Comparison of ENCODE assay signal across 8 cellular contexts in the genomic region with DNA sequence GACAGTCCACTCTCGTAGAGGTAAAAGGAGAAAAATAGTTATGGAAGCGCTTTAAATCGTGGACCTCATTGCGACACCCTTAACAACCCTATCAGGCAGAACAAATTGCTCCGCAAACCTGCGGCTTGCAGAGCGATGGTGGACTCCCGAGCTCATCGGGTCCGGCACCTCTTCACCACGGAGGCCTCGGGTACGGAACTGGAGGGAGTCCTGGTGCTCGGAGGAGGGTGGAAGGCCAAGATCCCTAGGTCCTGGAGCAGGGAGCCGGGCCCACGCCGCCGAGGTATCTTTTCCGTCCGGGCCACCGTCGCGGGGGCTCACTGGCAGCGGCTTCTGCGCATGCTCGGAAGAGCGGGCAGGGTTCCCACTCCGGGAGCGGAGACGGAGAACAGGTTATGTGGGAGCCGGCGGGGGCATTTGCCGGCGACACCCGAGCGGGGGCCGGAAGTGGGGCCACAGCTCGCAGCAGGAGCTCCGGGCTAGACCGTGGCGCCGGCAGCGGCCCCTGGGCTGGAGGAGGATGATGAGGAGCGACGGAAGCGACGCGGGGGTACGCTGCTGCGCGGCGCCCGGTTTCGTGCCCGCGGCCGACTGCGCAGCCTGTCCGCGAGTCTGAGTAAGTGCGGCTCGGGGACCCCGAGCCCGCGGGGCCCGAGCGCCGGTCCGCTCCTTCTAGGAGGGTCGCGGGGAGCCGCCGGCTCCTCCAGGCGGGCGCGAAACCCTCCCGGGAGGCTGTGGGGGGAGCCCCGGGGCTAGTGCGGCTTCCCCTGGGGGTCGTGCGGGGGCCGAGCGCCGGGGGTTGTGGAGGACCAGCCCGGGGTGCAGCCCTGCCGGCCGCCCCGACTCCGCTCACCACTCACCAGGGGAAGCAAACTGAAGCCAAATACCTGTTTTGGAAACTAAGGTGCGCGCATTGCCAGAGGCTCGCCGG. TPM values are rescaled to one million over a fixed set of nuclear protein-coding genes. Genes with fewer than 3 reads are reported as not detected.
A peak's percentile ranks its signal among the peaks of the same experiment; 100 is the strongest.
DNase-seq lines count a peak whose midpoint lies in the region; ATAC-seq, FAIRE-seq and TF ChIP-seq lines count a peak whose summit lies in the region.

Gene ABHD13, plus strand, starts transcription at position 349 of the 931 bp plus-strand sequence. CDS start 10,827 bp downstream, outside the sequence.

- no peaks in the 10 kb centered on the region for H3K27me3 ChIP-seq in astrocyte (ENCODE audit: insufficient read depth, low read length)
- H3K27me3 ChIP-seq in rectal smooth muscle tissue (ENCODE audit: control insufficient read depth, insufficient read depth, low read length), result no peaks in the 10 kb centered on the region
- no peaks in the 10 kb centered on the region for H3K27me3 ChIP-seq in vagina

- ATAC-seq in GM18502 (IDR thresholded peaks at IDR 0.05; ENCODE audit: poor library complexity, unreplicated experiment) (peak; percentile 84), HG02938 (IDR thresholded peaks at IDR 0.05; ENCODE audit: unreplicated experiment) (peak; percentile 73)

- H3K27ac Mint-ChIP-seq in astrocyte (ENCODE audit: unreplicated experiment), result peak within 1 kb of the TSS; percentile 91

- H3K4me2 ChIP-seq in astrocyte (ENCODE audit: low read length), result peak within 1 kb of the TSS; percentile 88

- no peaks in the 10 kb centered on the region for H3K27me3 Mint-ChIP-seq in astrocyte (ENCODE audit: low read depth, unreplicated experiment)

- H3K4me1 Mint-ChIP-seq in astrocyte (ENCODE audit: low read depth, unreplicated experiment), result peaks cover 13% of the 10 kb centered on the region

- peak within 1 kb of the TSS; percentile 89 for H3K27ac ChIP-seq in astrocyte (ENCODE audit: low read depth, low read length)
- H3K27ac ChIP-seq in rectal smooth muscle tissue (ENCODE audit: low read depth, low read length), result peak within 1 kb of the TSS; percentile 88
- H3K27ac ChIP-seq in vagina, result peak within 1 kb of the TSS; percentile 88

- H3K36me3 ChIP-seq in astrocyte (ENCODE audit: insufficient read depth, low read length) (no peaks in the 10 kb centered on the region), rectal smooth muscle tissue (ENCODE audit: control insufficient read depth, insufficient read depth, low read length) (no peaks in the 10 kb centered on the region), vagina (no peaks in the 10 kb centered on the region)

- H3K36me3 Mint-ChIP-seq in astrocyte (ENCODE audit: low read depth, unreplicated experiment), result no peaks in the 10 kb centered on the region

- H2AFZ ChIP-seq in astrocyte (ENCODE audit: low read depth, low read length), result peak within 1 kb of the TSS; percentile 96

- intact Hi-C loops in vagina (cut with DNase I), result no loop called here

- peaks cover 22% of the 10 kb centered on the region for H4K20me1 ChIP-seq in astrocyte (ENCODE audit: insufficient read depth, low read length)

- no peaks in the 10 kb centered on the region for H3K9me3 Mint-ChIP-seq in astrocyte (ENCODE audit: unreplicated experiment)

- DNase-seq in NCI-H1694 treated with DMSO at 0.1 percent for 48 hours (lab: John Stamatoyannopoulos, UW), result peak; percentile 84
- DNase-seq in T-helper 2 cell, result peak; percentile 79 to 95 (median 85)
- peak; percentile 75 for DNase-seq in astrocyte (ENCODE audit: low read depth)
- DNase-seq in hepatic stellate cell (ENCODE audit: low spot score), result peak; percentile 91
- DNase-seq in vagina (ENCODE audit: extremely low spot score in 2 of 2), result no peak

- H3K4me1 ChIP-seq in astrocyte (ENCODE audit: insufficient read depth, low read length) (peaks cover 19% of the 10 kb centered on the region), rectal smooth muscle tissue (ENCODE audit: control insufficient read depth, insufficient read depth, low read length) (peaks cover 17% of the 10 kb centered on the region), vagina (peaks cover 53% of the 10 kb centered on the region)

- peak in 1 of 2 donors; percentile 58 for TF ChIP-seq POLR2A in vagina (IDR thresholded peaks at IDR 0.05)

- peaks cover 63% of the 10 kb centered on the region for H3K79me2 ChIP-seq in astrocyte (ENCODE audit: insufficient read depth, low read length)

- TF ChIP-seq CTCF in astrocyte (IDR thresholded peaks at IDR 0.05; ENCODE audit: insufficient read depth, low read depth, low read length) (no peak), vagina (IDR thresholded peaks at IDR 0.05) (no peak)

- H3K4me3 ChIP-seq in astrocyte (ENCODE audit: insufficient read depth, low read depth, low read length) (peak within 1 kb of the TSS; percentile 92), rectal smooth muscle tissue (ENCODE audit: low read length) (peak within 1 kb of the TSS; percentile 82), vagina (peak within 1 kb of the TSS; percentile 87 to 88)

- H3K9ac ChIP-seq in astrocyte (ENCODE audit: low read length) (peak within 1 kb of the TSS; percentile 96), rectal smooth muscle tissue (ENCODE audit: low read length) (peak within 1 kb of the TSS; percentile 76)

- no peaks in the 10 kb centered on the region for H3K9me3 ChIP-seq in astrocyte (ENCODE audit: insufficient read depth, low read depth, low read length)
- no peaks in the 10 kb centered on the region for H3K9me3 ChIP-seq in vagina

- FAIRE-seq in astrocyte (lab: Jason Lieb, UNC), result no peak

- H3K4me3 Mint-ChIP-seq in astrocyte (ENCODE audit: unreplicated experiment), result peak within 1 kb of the TSS; percentile 94

RNA-seq across cellular contexts. Expression of gene ABHD13, which starts in this region (rescaled TPM):
- 8.5 and 9.2 TPM in 2 replicates for total RNA-seq in astrocyte
- total RNA-seq in vagina, result 10.1 TPM

Comparison
In these comparisons a context has a peak if more than half of its experiments do, and no peak if none do; other contexts are left out.
1. DNase-seq: peak in NCI-H1694 treated with DMSO at 0.1 percent for 48 hours (single experiment), T-helper 2 cell (5 of 5), astrocyte (single experiment) and hepatic stellate cell (single experiment); none in vagina (0 of 2).
2. Peak in every context shown above with its lines, with median percentiles within 50 percentile points of each other: H3K27ac ChIP-seq and H3K4me3 ChIP-seq.